In genomic region chr9:34203275-34204010, GRCh38 we compare ENCODE assay signal across 19 cellular contexts. TPM values are rescaled to one million over a fixed set of nuclear protein-coding genes. Genes with fewer than 3 reads are reported as not detected.
A peak's percentile ranks its signal among the peaks of the same experiment; 100 is the strongest.
DNase-seq lines count a peak whose midpoint lies in the region; ATAC-seq, FAIRE-seq and TF ChIP-seq lines count a peak whose summit lies in the region.
"Had no signal": no experiment of that assay in that cellular context is flagged by ENCODE, and none has a peak within 500 bp of the region (broad histone marks: within the 10 kb centered on the region; RNA-seq: fewer than 3 reads in every experiment).

No MANE protein-coding gene starts in this region.

- H3K36me3 ChIP-seq in lower lobe of right lung: peaks cover 15% of the 10 kb centered on the region

- H3K4me1 ChIP-seq in lower lobe of right lung: peaks cover 26% of the 10 kb centered on the region
- H3K4me1 ChIP-seq: parathyroid adenoma had no signal

- no peak for DNase-seq in activated naive CD8-positive, alpha-beta T cell treated with anti-CD3 and anti-CD28 coated beads, Interleukin-2, amount 50 U/mL, for 24 hours
- DNase-seq in activated naive CD8-positive, alpha-beta T cell treated with anti-CD3 and anti-CD28 coated beads for 36 hours: no peak
- peak; percentile 41 to 54 for DNase-seq in cardiac fibroblast (ENCODE audit: low read depth in 2 of 2)
- DNase-seq in frontal cortex (ENCODE audit: low spot score in 2 of 2): no peak
- DNase-seq in stimulated activated effector memory CD8-positive, alpha-beta T cell treated with anti-CD3 and anti-CD28 coated beads, Interleukin-12 subunit alpha, Interleukin-12 subunit beta, amount 100 ng/mL, for 72 hours (ENCODE audit: low spot score in 2 of 2): no peak
- DNase-seq in lower lobe of right lung: no peak
- DNase-seq in urothelium cell line (ENCODE audit: low spot score): no peak
- DNase-seq: 8988T; activated gamma-delta T cell; CD4-positive, alpha-beta T cell; gastrocnemius medialis; NCI-H1417; NCI-H226; stimulated activated CD4-positive, alpha-beta T cell treated with anti-CD3 and anti-CD28 coated beads, Interleukin-15, amount 100 ng/mL, for 24 hours had no signal

- peak overlapping the region; percentile 46 for H3K27ac Mint-ChIP-seq in activated naive CD8-positive, alpha-beta T cell treated with anti-CD3 and anti-CD28 coated beads, Interleukin-2, amount 50 U/mL, for 24 hours
- no peak overlapping the region for H3K27ac Mint-ChIP-seq in activated naive CD8-positive, alpha-beta T cell treated with anti-CD3 and anti-CD28 coated beads for 36 hours
- H3K27ac Mint-ChIP-seq in stimulated activated effector memory CD8-positive, alpha-beta T cell treated with anti-CD3 and anti-CD28 coated beads, Interleukin-12 subunit alpha, Interleukin-12 subunit beta, amount 100 ng/mL, for 72 hours: peak overlapping the region; percentile 8
- H3K27ac Mint-ChIP-seq: CD4-positive, alpha-beta T cell had no signal

- H3K4me3 Mint-ChIP-seq in activated naive CD8-positive, alpha-beta T cell treated with anti-CD3 and anti-CD28 coated beads, Interleukin-2, amount 50 U/mL, for 24 hours: no peak overlapping the region
- no peak overlapping the region for H3K4me3 Mint-ChIP-seq in activated naive CD8-positive, alpha-beta T cell treated with anti-CD3 and anti-CD28 coated beads for 36 hours
- no peak overlapping the region for H3K4me3 Mint-ChIP-seq in stimulated activated effector memory CD8-positive, alpha-beta T cell treated with anti-CD3 and anti-CD28 coated beads, Interleukin-12 subunit alpha, Interleukin-12 subunit beta, amount 100 ng/mL, for 72 hours
- H3K4me3 Mint-ChIP-seq: CD4-positive, alpha-beta T cell had no signal

- H3K9me3 Mint-ChIP-seq in activated naive CD8-positive, alpha-beta T cell treated with anti-CD3 and anti-CD28 coated beads, Interleukin-2, amount 50 U/mL, for 24 hours: no peaks in the 10 kb centered on the region
- no peaks in the 10 kb centered on the region for H3K9me3 Mint-ChIP-seq in activated naive CD8-positive, alpha-beta T cell treated with anti-CD3 and anti-CD28 coated beads for 36 hours
- H3K9me3 Mint-ChIP-seq in stimulated activated effector memory CD8-positive, alpha-beta T cell treated with anti-CD3 and anti-CD28 coated beads, Interleukin-12 subunit alpha, Interleukin-12 subunit beta, amount 100 ng/mL, for 72 hours: no peaks in the 10 kb centered on the region
- H3K9me3 Mint-ChIP-seq: CD4-positive, alpha-beta T cell had no signal

- intact Hi-C loops in lower lobe of right lung (cut with DNase I): no loop called here

- no peak overlapping the region for H3K27ac ChIP-seq in lower lobe of right lung
- H3K27ac ChIP-seq: parathyroid adenoma, VCaP had no signal

- ATAC-seq in activated naive CD8-positive, alpha-beta T cell treated with anti-CD3 and anti-CD28 coated beads, Interleukin-2, amount 50 U/mL, for 24 hours: no peak
- no peak for ATAC-seq in stimulated activated effector memory CD8-positive, alpha-beta T cell treated with anti-CD3 and anti-CD28 coated beads, Interleukin-12 subunit alpha, Interleukin-12 subunit beta, amount 100 ng/mL, for 72 hours
- ATAC-seq in HG03139 (IDR thresholded peaks at IDR 0.05; ENCODE audit: unreplicated experiment) (no peak), lower lobe of right lung (no peak)
- ATAC-seq: gastrocnemius medialis, SK-N-SH treated with all-trans-retinoic acid at 6 μM for 48 hours had no signal

- no peak for TF ChIP-seq CTCF in cardiac fibroblast (IDR thresholded peaks at IDR 0.05; ENCODE audit: low read depth, low read length)
- no peak for TF ChIP-seq CTCF in lower lobe of right lung (IDR thresholded peaks at IDR 0.05)

- H3K9me3 ChIP-seq in lower lobe of right lung: no peaks in the 10 kb centered on the region
- H3K9me3 ChIP-seq: gastrocnemius medialis had no signal

- no peaks in the 10 kb centered on the region for H3K27me3 Mint-ChIP-seq in activated naive CD8-positive, alpha-beta T cell treated with anti-CD3 and anti-CD28 coated beads, Interleukin-2, amount 50 U/mL, for 24 hours
- no peaks in the 10 kb centered on the region for H3K27me3 Mint-ChIP-seq in activated naive CD8-positive, alpha-beta T cell treated with anti-CD3 and anti-CD28 coated beads for 36 hours
- H3K27me3 Mint-ChIP-seq: CD4-positive, alpha-beta T cell had no signal

- no peaks in the 10 kb centered on the region for H3K27me3 ChIP-seq in lower lobe of right lung (ENCODE audit: low read depth)
- H3K27me3 ChIP-seq: gastrocnemius medialis had no signal

- peaks cover 16% of the 10 kb centered on the region for H3K4me1 Mint-ChIP-seq in activated naive CD8-positive, alpha-beta T cell treated with anti-CD3 and anti-CD28 coated beads, Interleukin-2, amount 50 U/mL, for 24 hours
- peaks cover 26% of the 10 kb centered on the region for H3K4me1 Mint-ChIP-seq in activated naive CD8-positive, alpha-beta T cell treated with anti-CD3 and anti-CD28 coated beads for 36 hours
- peaks cover 25% of the 10 kb centered on the region for H3K4me1 Mint-ChIP-seq in stimulated activated effector memory CD8-positive, alpha-beta T cell treated with anti-CD3 and anti-CD28 coated beads, Interleukin-12 subunit alpha, Interleukin-12 subunit beta, amount 100 ng/mL, for 72 hours

- H3K4me3 ChIP-seq in cardiac fibroblast (replicated peaks in 1 of 2; ENCODE audit: low read depth in 2 of 2, low read length in 2 of 2) (no peak overlapping the region), lower lobe of right lung (no peak overlapping the region)
- H3K4me3 ChIP-seq: gastrocnemius medialis had no signal

- peak; percentile 34 for FAIRE-seq in frontal cortex (lab: Jason Lieb, UNC)
- no peak for FAIRE-seq in urothelium cell line (lab: Jason Lieb, UNC)
- FAIRE-seq: astrocyte had no signal

- H3K36me3 Mint-ChIP-seq in activated naive CD8-positive, alpha-beta T cell treated with anti-CD3 and anti-CD28 coated beads, Interleukin-2, amount 50 U/mL, for 24 hours (ENCODE audit: low read depth): peaks cover 10% of the 10 kb centered on the region
- H3K36me3 Mint-ChIP-seq in activated naive CD8-positive, alpha-beta T cell treated with anti-CD3 and anti-CD28 coated beads for 36 hours: peaks cover 9% of the 10 kb centered on the region
- H3K36me3 Mint-ChIP-seq in stimulated activated effector memory CD8-positive, alpha-beta T cell treated with anti-CD3 and anti-CD28 coated beads, Interleukin-12 subunit alpha, Interleukin-12 subunit beta, amount 100 ng/mL, for 72 hours: peaks cover 38% of the 10 kb centered on the region

RNA-seq across cellular contexts. Expression of gene UBAP1, which starts 24.6 kb away (rescaled TPM):
- total RNA-seq in activated naive CD8-positive, alpha-beta T cell treated with anti-CD3 and anti-CD28 coated beads for 36 hours: 10 to 100 TPM; 36.8 to 37.1 TPM
- total RNA-seq in frontal cortex: 21.6 TPM
- total RNA-seq in lower lobe of right lung: 47.0 TPM

Comparison
In these comparisons a context has a peak if more than half of its experiments do, and no peak if none do; other contexts are left out.
1. DNase-seq: peak in cardiac fibroblast (2 of 2); none in activated naive CD8-positive, alpha-beta T cell treated with anti-CD3 and anti-CD28 coated beads, Interleukin-2, amount 50 U/mL, for 24 hours (single experiment), activated naive CD8-positive, alpha-beta T cell treated with anti-CD3 and anti-CD28 coated beads for 36 hours (single experiment), frontal cortex (0 of 2), stimulated activated effector memory CD8-positive, alpha-beta T cell treated with anti-CD3 and anti-CD28 coated beads, Interleukin-12 subunit alpha, Interleukin-12 subunit beta, amount 100 ng/mL, for 72 hours (0 of 2), lower lobe of right lung (single experiment) and urothelium cell line (single experiment).